Comparison of ENCODE assay signal across 1 cellular context in genomic region chr1:212791676-212792395, GRCh38.
TF ChIP-seq lines count a peak whose summit lies in the region.

Gene NSL1, minus strand, starts transcription at chr1:212791777. Its CDS starts 14 bp downstream, at chr1:212791763.
Gene TATDN3, plus strand, starts transcription at chr1:212791894. Its CDS starts 28 bp downstream, at chr1:212791922.

TF ChIP-seq in K562, 482 proteins besides CTCF, POLR2A, EP300 and RAD21 (continued from another document and continues in another):
- TF ChIP-seq ZNF318 (IDR thresholded peaks at IDR 0.05; ENCODE audit: borderline replicate concordance in 1 of 2, low read depth in 1 of 2) (no peak), SIN3B (IDR thresholded peaks at IDR 0.05; ENCODE audit: low read depth) (peak; percentile 96), MAFK (IDR thresholded peaks at IDR 0.05; ENCODE audit: low read length) (peak; percentile 54), IFI16 (CRISPR knock-in tag; IDR thresholded peaks at IDR 0.05) (no peak), ARID3A (IDR thresholded peaks at IDR 0.05; ENCODE audit: borderline replicate concordance, low read depth, low read length) (peak; percentile 65; the same call in 1 of the 2 replicates), GATAD2A (IDR thresholded peaks at IDR 0.05) (peak; percentile 98), MBD1 (CRISPR knock-in tag; IDR thresholded peaks at IDR 0.05) (no peak), ZNF696 (CRISPR knock-in tag; conservative IDR thresholded peaks at IDR 0.05) (no peak), ATF7 (IDR thresholded peaks at IDR 0.05) (peak; percentile 89), ZNF239 (CRISPR knock-in tag; IDR thresholded peaks at IDR 0.05) (peak; percentile 54), PCBP1 (IDR thresholded peaks at IDR 0.05; ENCODE audit: low read depth, low read length, poor library complexity, severe bottlenecking) (peak; percentile 76), YY1 (IDR thresholded peaks at IDR 0.05; ENCODE audit: borderline replicate concordance in 1 of 3, control insufficient read depth in 1 of 3, extremely low read depth in 1 of 3, insufficient read depth in 3 of 3, insufficient read length in 1 of 3, insufficient replicate concordance in 2 of 3, low read depth in 1 of 3, low read length in 2 of 3) (peak; percentile 89 to 98 (median 94)), ZNF655 (CRISPR knock-in tag; IDR thresholded peaks at IDR 0.05) (0 out of 2 replicates have a peak, but pooled peaks have one; percentile 26), ETV1 (tag; conservative IDR thresholded peaks at IDR 0.05; ENCODE audit: low read depth) (peak; percentile 77), SRSF3 (IDR thresholded peaks at IDR 0.05; ENCODE audit: insufficient read depth, low read length) (0 out of 2 replicates have a peak, but pooled peaks have one; percentile 24), UBTF (IDR thresholded peaks at IDR 0.05; ENCODE audit: borderline replicate concordance in 1 of 2, low read depth in 2 of 2, low read length in 2 of 2) (peak; percentile 94 to 98), HMGXB4 (CRISPR knock-in tag; IDR thresholded peaks at IDR 0.05) (peak; percentile 98), THAP12 (CRISPR knock-in tag; IDR thresholded peaks at IDR 0.05) (peak; percentile 96), KDM5B (IDR thresholded peaks at IDR 0.05; ENCODE audit: insufficient replicate concordance, low read depth, low read length) (peak; percentile 98), CGGBP1 (CRISPR knock-in tag; IDR thresholded peaks at IDR 0.05) (peak; percentile 93), TFAP4 (CRISPR knock-in tag; IDR thresholded peaks at IDR 0.05; ENCODE audit: borderline replicate concordance) (peak; percentile 93), ZNF347 (CRISPR knock-in tag; IDR thresholded peaks at IDR 0.05; ENCODE audit: low read depth) (no peak), ZNF197 (CRISPR knock-in tag; IDR thresholded peaks at IDR 0.05; ENCODE audit: low read depth) (no peak), TCF7 (IDR thresholded peaks at IDR 0.05; ENCODE audit: borderline replicate concordance) (peak; percentile 88), TCF15 (CRISPR knock-in tag; IDR thresholded peaks at IDR 0.05) (no peak), BHLHE40 (IDR thresholded peaks at IDR 0.05; ENCODE audit: low read length) (peak; percentile 70), XRCC5 (IDR thresholded peaks at IDR 0.05; ENCODE audit: low read depth, low read length) (peak; percentile 98), ZNF512 (tag; IDR thresholded peaks at IDR 0.05) (no peak), ASH1L (IDR thresholded peaks at IDR 0.05; ENCODE audit: borderline replicate concordance, low read depth, partially characterized antibody) (peak; percentile 14)
